1 cellular context compared by ENCODE assay signal in genomic region chr4:128782076-128782715, GRCh38.
A peak's percentile ranks its signal among the peaks of the same experiment; 100 is the strongest.
TF ChIP-seq lines count a peak whose summit lies in the region.

No MANE protein-coding gene starts in this region.

TF ChIP-seq in H1, 55 proteins besides CTCF, POLR2A, EP300 and RAD21:
- no peak for TF ChIP-seq EZH2 (IDR thresholded peaks at IDR 0.05; ENCODE audit: low read depth, low read length, severe bottlenecking)
- 0 out of 2 replicates have a peak, but pooled peaks have one; percentile 44 for TF ChIP-seq YY1 (IDR thresholded peaks at IDR 0.05; ENCODE audit: low read depth, low read length)
- no peak for TF ChIP-seq CBX5 (IDR thresholded peaks at IDR 0.05; ENCODE audit: low read depth, low read length)
- TF ChIP-seq SAP30 (IDR thresholded peaks at IDR 0.05; ENCODE audit: insufficient read depth, insufficient replicate concordance, low read length) = no peak
